In the genomic region with DNA sequence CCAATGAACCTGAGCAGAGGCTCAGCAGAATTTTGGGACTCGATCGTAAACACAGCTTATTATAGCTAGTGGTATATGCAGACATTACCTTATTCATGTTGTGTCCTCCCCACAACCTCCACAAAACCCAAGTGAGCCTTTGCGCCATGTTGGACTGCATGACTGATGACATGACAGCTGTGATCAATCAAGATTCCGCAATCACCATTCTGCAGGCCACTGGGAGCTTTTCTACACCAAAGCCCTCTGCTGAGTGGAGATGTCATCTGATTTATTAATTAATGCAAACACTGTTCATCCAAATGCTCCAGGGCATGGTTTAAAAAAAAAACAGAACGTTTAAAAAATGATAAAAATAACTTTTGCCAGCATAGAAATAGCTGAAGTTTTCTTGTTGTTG, we compare ENCODE assay signal across 15 cellular contexts. TPM values are rescaled to one million over a fixed set of nuclear protein-coding genes. Genes with fewer than 3 reads are reported as not detected.
DNase-seq lines count a peak whose midpoint lies in the region; ATAC-seq and TF ChIP-seq lines count a peak whose summit lies in the region.
"Had no signal": no experiment of that assay in that cellular context is flagged by ENCODE, and none has a peak within 500 bp of the region (broad histone marks: within the 10 kb centered on the region; RNA-seq: fewer than 3 reads in every experiment).

No MANE protein-coding gene starts in this region.

- TF ChIP-seq CTCF in left ventricle myocardium inferior (IDR thresholded peaks at IDR 0.05; ENCODE audit: borderline replicate concordance) (no peak), lower leg skin (IDR thresholded peaks at IDR 0.05) (no peak), tibial nerve (IDR thresholded peaks at IDR 0.05) (no peak)

- intact Hi-C loops in left ventricle myocardium inferior (cut with micrococcal nuclease) (loop anchor here (5.0 to 10.0 kb wide), 3 partner anchors 75 to 292 kb away; a partner anchor contains a TSS), right cardiac atrium (cut with DNase I) (loop anchor here (5.0 to 10.0 kb wide), 7 partner anchors 75 to 292 kb away; a partner anchor contains a TSS), lower leg skin (cut with DNase I; ENCODE audit: low total_unique reads) (loop anchor here (10.0 kb wide), 1 partner anchor 295 kb away; no protein-coding TSS in a partner anchor)

- TF ChIP-seq POLR2A in lower leg skin (IDR thresholded peaks at IDR 0.05) = no peak
- TF ChIP-seq POLR2A in tibial nerve (IDR thresholded peaks at IDR 0.05) = no peak

- H3K27me3 ChIP-seq in left ventricle myocardium inferior (ENCODE audit: low read depth) (no peaks in the 10 kb centered on the region), right cardiac atrium (ENCODE audit: control insufficient read depth, insufficient read depth) (no peaks in the 10 kb centered on the region), tibial nerve (no peaks in the 10 kb centered on the region)
- H3K27me3 ChIP-seq: suprapubic skin, vagina had no signal

- no peak for ATAC-seq in right cardiac atrium

- DNase-seq in left ventricle myocardium inferior = no peak
- DNase-seq in right cardiac atrium = no peak
- peak; percentile 56 for DNase-seq in amniotic epithelial cell (ENCODE audit: low read depth)
- peak; percentile 9 to 63 for DNase-seq in lower leg skin (ENCODE audit: low spot score in 2 of 2)
- no peak for DNase-seq in tibial nerve (ENCODE audit: low spot score in 2 of 2)
- DNase-seq in CD1c-positive myeloid dendritic cell (ENCODE audit: extremely low spot score) = no peak
- no peak for DNase-seq in AG20443 (ENCODE audit: low spot score)
- DNase-seq in DMS114 treated with DMSO at 0.1 percent for 48 hours (lab: John Stamatoyannopoulos, UW; ENCODE audit: unreplicated experiment) = no peak
- DNase-seq: activated naive CD4-positive, alpha-beta T cell; dermis blood vessel endothelial cell; H9; NCI-H1417; Right ventricle myocardium superior had no signal

- H3K9me3 ChIP-seq in left ventricle myocardium inferior (replicated peaks) (no peaks in the 10 kb centered on the region), right cardiac atrium (ENCODE audit: control insufficient read depth, low read length) (no peaks in the 10 kb centered on the region), tibial nerve (no peaks in the 10 kb centered on the region)
- H3K9me3 ChIP-seq: suprapubic skin, vagina had no signal

- TF ChIP-seq EP300 in tibial nerve (IDR thresholded peaks at IDR 0.05) = no peak

- no peaks in the 10 kb centered on the region for H3K36me3 ChIP-seq in left ventricle myocardium inferior
- no peaks in the 10 kb centered on the region for H3K36me3 ChIP-seq in tibial nerve
- H3K36me3 ChIP-seq: suprapubic skin, vagina had no signal

- H3K4me1 ChIP-seq in left ventricle myocardium inferior (peaks cover 68% of the 10 kb centered on the region), right cardiac atrium (ENCODE audit: control insufficient read depth, insufficient read depth, low read length) (peaks cover 14% of the 10 kb centered on the region), tibial nerve (peaks cover 0 to 79% (median 13%) of the 10 kb centered on the region in 4 donors)

- H3K4me3 ChIP-seq in left ventricle myocardium inferior (no peak overlapping the region), right cardiac atrium (ENCODE audit: low read length) (no peak overlapping the region), lower leg skin (ENCODE audit: low read depth, poor library complexity, severe bottlenecking) (no peak overlapping the region), tibial nerve (no peak overlapping the region)
- H3K4me3 ChIP-seq: suprapubic skin, vagina had no signal

- H3K27ac ChIP-seq in left ventricle myocardium inferior (replicated peaks) = peak overlapping the region; percentile 85
- H3K27ac ChIP-seq in right cardiac atrium (ENCODE audit: low read length) = no peak overlapping the region
- H3K27ac ChIP-seq in tibial nerve = no peak overlapping the region
- H3K27ac ChIP-seq: suprapubic skin, vagina had no signal

- WGBS in right cardiac atrium = 84% methylated on average over 5 of the region's 5 CpGs
- WGBS in lower leg skin, 2 donors = 77 to 80% methylated on average over 5 of the region's 5 CpGs
- WGBS in tibial nerve, 2 donors = 81 to 90% methylated on average over 5 of the region's 5 CpGs

RNA-seq across cellular contexts. Expression of a gene that starts 7.9 kb away (rescaled TPM):
- 205 TPM for total RNA-seq in left ventricle myocardium inferior
- 100 to 1,000 TPM; 193 to 245 (median 219) TPM for total RNA-seq in right cardiac atrium
- 259 TPM for polyA plus RNA-seq in right cardiac atrium
- 100 to 1,000 TPM; 117 to 191 (median 154) TPM for total RNA-seq in lower leg skin
- total RNA-seq in tibial nerve = 100 to 1,000 TPM; 130 to 178 (median 146) TPM

RNA-seq across cellular contexts. Expression of a gene that starts 40.2 kb away (rescaled TPM):
- total RNA-seq in left ventricle myocardium inferior (49.7 TPM), right cardiac atrium (10 to 100 TPM; 47.3 to 65.0 (median 56.8) TPM), lower leg skin (10 to 100 TPM; 42.9 to 62.7 (median 56.8) TPM), tibial nerve (100 to 1,000 TPM in 3 of 4 donors, 10 to 100 TPM in 1; 80.1 to 203 (median 133) TPM)
- polyA plus RNA-seq in right cardiac atrium = 54.0 TPM

Comparison
In these comparisons a context has a peak if more than half of its experiments do, and no peak if none do; other contexts are left out.
1. DNase-seq: peak in amniotic epithelial cell (single experiment) and lower leg skin (2 of 2); none in left ventricle myocardium inferior (single experiment), right cardiac atrium (0 of 3), tibial nerve (0 of 2), CD1c-positive myeloid dendritic cell (single experiment), AG20443 (single experiment) and DMS114 treated with DMSO at 0.1 percent for 48 hours (single experiment).